22 cellular contexts compared by ENCODE assay signal in the genomic region with DNA sequence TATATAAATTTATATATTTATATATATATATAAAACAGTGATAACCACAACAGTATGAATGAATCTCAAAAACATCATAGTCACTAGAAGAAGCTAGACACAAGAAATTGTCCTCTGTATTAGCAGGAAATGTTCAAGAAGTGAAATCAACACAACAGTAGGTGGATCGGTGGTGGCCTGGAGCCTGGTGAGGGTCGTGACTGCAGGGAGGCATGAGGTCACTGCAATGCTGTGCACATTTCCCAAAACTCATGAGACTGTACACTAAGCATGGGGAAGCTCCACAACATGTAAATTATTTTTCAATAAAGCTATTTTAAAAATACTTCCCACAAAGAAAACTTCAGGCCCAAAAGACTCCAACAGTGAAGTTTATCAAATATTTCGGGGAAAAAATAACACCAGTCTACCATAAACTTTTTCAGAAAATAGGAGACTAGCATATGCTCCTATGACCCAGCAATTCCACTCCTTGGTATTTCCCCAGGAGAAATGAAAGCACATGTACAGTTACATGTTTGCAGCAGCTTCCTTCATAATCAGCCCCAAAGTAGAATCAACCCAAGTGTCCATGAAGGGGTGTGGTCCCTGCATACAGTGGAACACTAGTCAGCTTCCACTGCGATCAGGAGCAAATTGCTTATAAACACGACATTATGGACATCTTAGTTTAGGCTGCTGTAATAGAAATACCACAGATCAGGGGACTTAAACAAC.
"Had no signal": no experiment of that assay in that cellular context is flagged by ENCODE, and none has a peak within 500 bp of the region (broad histone marks: within the 10 kb centered on the region; RNA-seq: fewer than 3 reads in every experiment).

No MANE protein-coding gene starts in this region.

- H3K36me3 Mint-ChIP-seq: activated naive CD4-positive, alpha-beta T cell treated with anti-CD3 and anti-CD28 coated beads, Interleukin-2, amount 10 ng/mL, durations not matched to agents 7 days and 5 days; natural killer cell; type B pancreatic cell had no signal

- H3K27ac Mint-ChIP-seq: activated naive CD4-positive, alpha-beta T cell treated with anti-CD3 and anti-CD28 coated beads, Interleukin-2, amount 10 ng/mL, durations not matched to agents 7 days and 5 days; activated T-cell treated with anti-CD3 and anti-CD28 coated beads, Interleukin-2, amount 50 U/mL, for 72 hours; natural killer cell; progenitor cell of endocrine pancreas; type B pancreatic cell had no signal

- H3K4me1 Mint-ChIP-seq: activated naive CD4-positive, alpha-beta T cell treated with anti-CD3 and anti-CD28 coated beads, Interleukin-2, amount 10 ng/mL, durations not matched to agents 7 days and 5 days; central memory CD8-positive, alpha-beta T cell; natural killer cell had no signal

- H3K9me3 ChIP-seq: adrenal gland, ascending aorta, gastrocnemius medialis, thoracic aorta, vagina had no signal

- H3K36me3 ChIP-seq: adrenal gland, ascending aorta, breast epithelium, esophagus muscularis mucosa, gastrocnemius medialis, left ventricle myocardium inferior, thoracic aorta, vagina had no signal

- H3K9me3 Mint-ChIP-seq: activated naive CD4-positive, alpha-beta T cell treated with anti-CD3 and anti-CD28 coated beads, Interleukin-2, amount 10 ng/mL, durations not matched to agents 7 days and 5 days; activated T-cell treated with anti-CD3 and anti-CD28 coated beads, Interleukin-2, amount 50 U/mL, for 72 hours; central memory CD8-positive, alpha-beta T cell; natural killer cell; type B pancreatic cell had no signal

- H3K4me1 ChIP-seq: adrenal gland, ascending aorta, breast epithelium, esophagus muscularis mucosa, gastrocnemius medialis, left ventricle myocardium inferior, vagina had no signal

- H3K27me3 ChIP-seq: adrenal gland, ascending aorta, esophagus muscularis mucosa, vagina had no signal

- ATAC-seq: activated CD4-positive, CD25-positive, alpha-beta regulatory T cell treated with anti-CD3 and anti-CD28 coated beads, Interleukin-2, amount 50 U/mL, for 24 hours; gastrocnemius medialis; natural killer cell had no signal

- H3K27me3 Mint-ChIP-seq: activated naive CD4-positive, alpha-beta T cell treated with anti-CD3 and anti-CD28 coated beads, Interleukin-2, amount 10 ng/mL, durations not matched to agents 7 days and 5 days had no signal

- H3K4me3 Mint-ChIP-seq: activated naive CD4-positive, alpha-beta T cell treated with anti-CD3 and anti-CD28 coated beads, Interleukin-2, amount 10 ng/mL, durations not matched to agents 7 days and 5 days; activated T-cell treated with anti-CD3 and anti-CD28 coated beads, Interleukin-2, amount 50 U/mL, for 72 hours; central memory CD8-positive, alpha-beta T cell; natural killer cell; type B pancreatic cell had no signal

- H3K27ac ChIP-seq: adrenal gland, ascending aorta, breast epithelium, esophagus muscularis mucosa, gastrocnemius medialis, left ventricle myocardium inferior, thoracic aorta, vagina had no signal

- DNase-seq: activated CD4-positive, alpha-beta T cell treated with anti-CD3 and anti-CD28 coated beads, Interleukin-2, amount 50 U/mL, for 4 hours; activated effector memory CD4-positive, alpha-beta T cell treated with anti-CD3 and anti-CD28 coated beads, Interleukin-2, amount 50 U/mL, for 16 hours; activated naive CD4-positive, alpha-beta T cell treated with anti-CD3 and anti-CD28 coated beads, Interleukin-2, amount 10 ng/mL, durations not matched to agents 7 days and 5 days; activated T-cell treated with anti-CD3 and anti-CD28 coated beads, Interleukin-2, amount 50 U/mL, for 72 hours; adrenal gland; effector memory CD4-positive, alpha-beta T cell; gastrocnemius medialis; hippocampal formation; left ventricle myocardium inferior; midbrain; natural killer cell; stimulated activated CD4-positive, alpha-beta T cell treated with anti-CD3 and anti-CD28 coated beads, Interleukin-4, amount 100 ng/mL, for 24 hours; stimulated activated naive CD4-positive, alpha-beta T cell treated with Interleukin-2 at 50 U/mL for 16 hours had no signal

- H3K4me3 ChIP-seq: adrenal gland, ascending aorta, breast epithelium, esophagus muscularis mucosa, gastrocnemius medialis, left ventricle myocardium inferior, thoracic aorta, vagina had no signal
